ENCODE assay signal across 25 cellular contexts in genomic region chr20:13205402-13205801, GRCh38. TPM values are rescaled to one million over a fixed set of nuclear protein-coding genes. Genes with fewer than 3 reads are reported as not detected.
"Had no signal": no experiment of that assay in that cellular context is flagged by ENCODE, and none has a peak within 500 bp of the region (broad histone marks: within the 10 kb centered on the region; RNA-seq: fewer than 3 reads in every experiment).

No MANE protein-coding gene starts in this region.

- H3K9me3 ChIP-seq: esophagus squamous epithelium, gastroesophageal sphincter, left lung, prostate gland, right atrium auricular region, sigmoid colon, stomach, tibial artery had no signal

- H3K36me3 ChIP-seq: esophagus squamous epithelium, gastroesophageal sphincter, heart left ventricle, left lung, neural progenitor cell, prostate gland, right atrium auricular region, sigmoid colon, stomach, tibial artery had no signal

- ATAC-seq: gastroesophageal sphincter; heart left ventricle; left cardiac atrium; left lung; naive thymus-derived CD4-positive, alpha-beta T cell; stimulated activated effector memory CD8-positive, alpha-beta T cell treated with anti-CD3 and anti-CD28 coated beads, Interleukin-12 subunit alpha, Interleukin-12 subunit beta, amount 100 ng/mL, for 72 hours had no signal

- FAIRE-seq: colon, islet of Langerhans had no signal

- H2AFZ ChIP-seq: hepatocyte, neural progenitor cell had no signal

- DNase-seq: dorsolateral prefrontal cortex; effector CD4-positive, alpha-beta T cell; esophagus squamous epithelium; heart left ventricle; left cardiac atrium; left lung; mesendoderm; midbrain; naive thymus-derived CD4-positive, alpha-beta T cell; sigmoid colon; stimulated activated CD4-positive, alpha-beta T cell treated with anti-CD3 and anti-CD28 coated beads, Interleukin-2, amount 100 ng/mL, for 24 hours; stimulated activated CD4-positive, alpha-beta T cell treated with anti-CD3 and anti-CD28 coated beads, Interleukin-4, amount 100 ng/mL, for 24 hours; stimulated activated naive CD4-positive, alpha-beta T cell treated with Interleukin-2 at 50 U/mL for 16 hours; stomach; tibial artery had no signal

- H3K79me2 ChIP-seq: hepatocyte had no signal

- H3K4me1 ChIP-seq: gastroesophageal sphincter, heart left ventricle, left lung, prostate gland, right atrium auricular region, sigmoid colon, stomach, tibial artery had no signal

- H3K4me2 ChIP-seq: hepatocyte, neural progenitor cell had no signal

- H3K27ac ChIP-seq: dorsolateral prefrontal cortex, esophagus squamous epithelium, gastroesophageal sphincter, heart left ventricle, hepatocyte, left lung, neural progenitor cell, prostate gland, right atrium auricular region, sigmoid colon, stomach, tibial artery had no signal

- H3K27me3 ChIP-seq: esophagus squamous epithelium, gastroesophageal sphincter, hepatocyte, left lung, right atrium auricular region, sigmoid colon, stomach, tibial artery had no signal

- H3K4me3 ChIP-seq: dorsolateral prefrontal cortex, esophagus squamous epithelium, gastroesophageal sphincter, heart left ventricle, hepatocyte, left lung, neural progenitor cell, prostate gland, right atrium auricular region, sigmoid colon, stomach, tibial artery had no signal

- H3K9ac ChIP-seq: neural progenitor cell had no signal

RNA-seq across cellular contexts. Expression of gene ISM1, which starts 15.7 kb away (rescaled TPM):
- total RNA-seq: kidney epithelial cell, lung microvascular endothelial cell had no signal
